2 cellular contexts compared by ENCODE assay signal in genomic region chr10:29315814-29316213, GRCh38.
TF ChIP-seq lines count a peak whose summit lies in the region.

No MANE protein-coding gene starts in this region.

TF ChIP-seq in HepG2, 621 proteins besides CTCF, POLR2A, EP300 and RAD21:
- TF ChIP-seq ZNF530 (CRISPR knock-in tag; IDR thresholded peaks at IDR 0.05; ENCODE audit: low read depth), result no peak
- peak; percentile 83 for TF ChIP-seq ZBTB38 (CRISPR knock-in tag; IDR thresholded peaks at IDR 0.05)
- TF ChIP-seq MAFG (CRISPR knock-in tag; IDR thresholded peaks at IDR 0.05), result no peak
- no peak for TF ChIP-seq ZNF274 (CRISPR knock-in tag; IDR thresholded peaks at IDR 0.05)
- TF ChIP-seq ZNF629 (CRISPR knock-in tag; conservative IDR thresholded peaks at IDR 0.05), result no peak
- 0 out of 2 replicates have a peak, but pooled peaks have one; percentile 14 for TF ChIP-seq ZBTB33 (CRISPR knock-in tag; IDR thresholded peaks at IDR 0.05)
- TF ChIP-seq, protein P1, sequence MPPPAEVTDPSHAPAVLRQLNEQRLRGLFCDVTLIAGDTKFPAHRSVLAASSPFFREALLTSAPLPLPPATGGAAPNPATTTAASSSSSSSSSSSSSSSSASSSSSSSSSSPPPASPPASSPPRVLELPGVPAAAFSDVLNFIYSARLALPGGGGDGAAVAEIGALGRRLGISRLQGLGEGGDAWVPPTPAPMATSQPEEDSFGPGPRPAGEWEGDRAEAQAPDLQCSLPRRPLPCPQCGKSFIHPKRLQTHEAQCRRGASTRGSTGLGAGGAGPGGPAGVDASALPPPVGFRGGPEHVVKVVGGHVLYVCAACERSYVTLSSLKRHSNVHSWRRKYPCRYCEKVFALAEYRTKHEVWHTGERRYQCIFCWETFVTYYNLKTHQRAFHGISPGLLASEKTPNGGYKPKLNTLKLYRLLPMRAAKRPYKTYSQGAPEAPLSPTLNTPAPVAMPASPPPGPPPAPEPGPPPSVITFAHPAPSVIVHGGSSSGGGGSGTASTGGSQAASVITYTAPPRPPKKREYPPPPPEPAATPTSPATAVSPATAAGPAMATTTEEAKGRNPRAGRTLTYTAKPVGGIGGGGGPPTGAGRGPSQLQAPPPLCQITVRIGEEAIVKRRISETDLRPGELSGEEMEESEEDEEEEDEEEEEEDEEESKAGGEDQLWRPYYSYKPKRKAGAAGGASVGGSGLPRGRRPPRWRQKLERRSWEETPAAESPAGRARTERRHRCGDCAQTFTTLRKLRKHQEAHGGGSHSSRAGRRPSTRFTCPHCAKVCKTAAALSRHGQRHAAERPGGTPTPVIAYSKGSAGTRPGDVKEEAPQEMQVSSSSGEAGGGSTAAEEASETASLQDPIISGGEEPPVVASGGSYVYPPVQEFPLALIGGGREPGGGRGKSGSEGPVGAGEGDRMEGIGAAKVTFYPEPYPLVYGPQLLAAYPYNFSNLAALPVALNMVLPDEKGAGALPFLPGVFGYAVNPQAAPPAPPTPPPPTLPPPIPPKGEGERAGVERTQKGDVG (CRISPR knock-in tag; IDR thresholded peaks at IDR 0.05; ENCODE audit: borderline replicate concordance), result peak; percentile 81; the same call in 1 of the 2 replicates
- no peak for TF ChIP-seq ZNF282 (IDR thresholded peaks at IDR 0.05; ENCODE audit: partially characterized antibody)
- peak; percentile 89 for TF ChIP-seq PRPF4 (IDR thresholded peaks at IDR 0.05; ENCODE audit: low read depth, low read length, poor library complexity, severe bottlenecking)
- no peak for TF ChIP-seq ZBTB3 (CRISPR knock-in tag; IDR thresholded peaks at IDR 0.05; ENCODE audit: borderline replicate concordance, low read depth)
- no peak for TF ChIP-seq ZNF24 (IDR thresholded peaks at IDR 0.05)
- TF ChIP-seq ZNF687 (CRISPR knock-in tag; IDR thresholded peaks at IDR 0.05), result peak; percentile 51
- no peak for TF ChIP-seq XRCC5 (optimal IDR thresholded peaks at IDR 0.05; ENCODE audit: low read length)
- no peak for TF ChIP-seq JUN (CRISPR knock-in tag; IDR thresholded peaks at IDR 0.05)

TF ChIP-seq in endothelial cell of umbilical vein, 7 proteins besides CTCF, POLR2A, EP300 and RAD21:
- TF ChIP-seq POLR2AphosphoS5 (IDR thresholded peaks at IDR 0.05; ENCODE audit: insufficient read depth, low read depth, low read length) (no peak), GATA2 (IDR thresholded peaks at IDR 0.05; ENCODE audit: insufficient read depth, insufficient read length, low read depth, low read length) (no peak), EZH2 (IDR thresholded peaks at IDR 0.05; ENCODE audit: borderline replicate concordance, low read depth, low read length, severe bottlenecking) (no peak), MYC (IDR thresholded peaks at IDR 0.05; ENCODE audit: low read depth, low read length) (no peak)
- TF ChIP-seq, protein P2, sequence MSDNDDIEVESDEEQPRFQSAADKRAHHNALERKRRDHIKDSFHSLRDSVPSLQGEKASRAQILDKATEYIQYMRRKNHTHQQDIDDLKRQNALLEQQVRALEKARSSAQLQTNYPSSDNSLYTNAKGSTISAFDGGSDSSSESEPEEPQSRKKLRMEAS (IDR thresholded peaks at IDR 0.05; ENCODE audit: insufficient read depth, insufficient read length), result no peak
